24 cellular contexts compared by ENCODE assay signal in the genomic region with DNA sequence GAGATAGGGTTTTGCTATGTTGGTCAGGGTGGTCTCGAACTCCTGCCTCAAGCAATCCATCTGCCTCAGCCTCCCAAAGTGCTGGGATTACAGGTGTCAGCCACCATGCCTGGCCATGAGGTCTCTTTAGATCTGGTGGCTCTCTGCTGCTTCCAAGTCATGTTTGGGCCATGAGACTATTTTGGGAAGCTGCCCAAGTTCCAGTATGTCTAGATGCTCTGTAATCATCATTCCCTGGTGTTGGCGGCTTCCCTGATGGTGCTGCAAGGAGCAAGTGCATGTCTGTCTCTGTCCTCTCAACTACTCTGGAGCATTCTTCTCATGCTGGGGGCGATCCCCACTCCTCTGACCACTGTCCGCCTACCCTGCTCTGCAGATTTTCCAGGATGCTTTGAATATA. TPM values are rescaled to one million over a fixed set of nuclear protein-coding genes. Genes with fewer than 3 reads are reported as not detected.
"Had no signal": no experiment of that assay in that cellular context is flagged by ENCODE, and none has a peak within 500 bp of the region (broad histone marks: within the 10 kb centered on the region; RNA-seq: fewer than 3 reads in every experiment).

No MANE protein-coding gene starts in this region.

- H3K9me3 ChIP-seq: gastrocnemius medialis, sigmoid colon, stomach, thoracic aorta, transverse colon had no signal

- ATAC-seq: left colon, natural killer cell had no signal

- H3K36me3 ChIP-seq: gastrocnemius medialis, sigmoid colon, stomach, thoracic aorta, transverse colon had no signal

- H2AFZ ChIP-seq: hepatocyte had no signal

- H3K4me1 ChIP-seq: gastrocnemius medialis, sigmoid colon had no signal

- H3K27me3 ChIP-seq: dorsolateral prefrontal cortex, gastrocnemius medialis, hepatocyte, stomach had no signal

- DNase-seq: cortex of kidney; effector CD8-positive, alpha-beta T cell; kidney; left colon; mammary epithelial cell; natural killer cell; sigmoid colon; small intestine; stimulated activated CD4-positive, alpha-beta T cell treated with anti-CD3 and anti-CD28 coated beads, Interleukin-12 subunit alpha, Interleukin-12 subunit beta, amount 100 ng/mL, for 4 hours; stimulated activated naive CD4-positive, alpha-beta T cell; stomach; transverse colon had no signal

- H3K4me3 ChIP-seq: gastrocnemius medialis, hepatocyte, sigmoid colon, stomach, thoracic aorta, transverse colon had no signal

- H3K79me2 ChIP-seq: hepatocyte had no signal

- H3K4me2 ChIP-seq: hepatocyte had no signal

- H3K27ac ChIP-seq: dorsolateral prefrontal cortex, hepatocyte, sigmoid colon, stomach, thoracic aorta, transverse colon had no signal

RNA-seq across cellular contexts. Expression of gene ODF4, which starts 6.4 kb away (rescaled TPM):
- total RNA-seq: dorsolateral prefrontal cortex, fibroblast of villous mesenchyme, gastrocnemius medialis, hepatocyte, kidney, left colon, lower leg skin, mammary epithelial cell, mesenteric fat pad, mononuclear cell, natural killer cell, neural crest cell, osteocyte, pulmonary artery endothelial cell, sigmoid colon, stomach, thoracic aorta, transverse colon, ureter had no signal
- polyA plus RNA-seq: hepatocyte, mammary epithelial cell, sigmoid colon, small intestine, stomach had no signal

RNA-seq across cellular contexts. Expression of gene ARHGEF15, which starts 23.2 kb away (rescaled TPM):
- total RNA-seq: fibroblast of villous mesenchyme, mammary epithelial cell, mononuclear cell, natural killer cell, neural crest cell, osteocyte had no signal
- polyA plus RNA-seq: hepatocyte, mammary epithelial cell had no signal
